Comparison of ENCODE assay signal across 26 cellular contexts in the genomic region with DNA sequence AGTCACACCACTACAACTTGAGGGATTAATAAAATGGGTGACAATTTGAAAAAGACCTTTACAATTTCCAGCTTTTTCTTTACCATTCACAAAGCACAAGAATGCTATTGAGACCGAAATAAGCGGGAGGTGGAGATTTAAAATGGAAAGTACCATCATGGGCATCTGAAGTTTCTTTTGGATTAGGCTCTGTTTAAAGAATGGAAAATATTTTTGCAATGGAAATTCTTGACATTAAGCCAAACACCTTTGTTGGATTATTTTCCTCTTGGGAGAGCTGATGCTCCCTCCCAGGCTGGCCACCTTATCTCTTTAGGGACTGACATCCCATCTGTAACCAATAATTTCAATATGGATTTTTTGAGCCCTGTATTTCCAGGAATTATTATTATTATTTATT.
"Had no signal": no experiment of that assay in that cellular context is flagged by ENCODE, and none has a peak within 500 bp of the region (broad histone marks: within the 10 kb centered on the region; RNA-seq: fewer than 3 reads in every experiment).

No MANE protein-coding gene starts in this region.

- H3K4me3 ChIP-seq: body of pancreas, cardiac muscle cell, gastrocnemius medialis, left ventricle myocardium inferior, neural progenitor cell, spleen, transverse colon had no signal

- H3K4me3 Mint-ChIP-seq: activated CD4-positive, alpha-beta T cell treated with anti-CD3 and anti-CD28 coated beads for 36 hours; activated naive CD8-positive, alpha-beta T cell treated with anti-CD3 and anti-CD28 coated beads for 36 hours; activated T-cell treated with anti-CD3 and anti-CD28 coated beads, Interleukin-2, amount 50 U/mL, for 4 hours; dendritic cell treated with granulocyte-macrophage colony-stimulating factor and Interleukin-4, amounts not matched to agents 40 ng/mL and 50 ng/mL, for 4 days; naive thymus-derived CD8-positive, alpha-beta T cell; neural progenitor cell; T-helper 2 cell treated with Interferon-gamma antibody and Interleukin-4, amounts not matched to agents 5 μg/mL and 100 μg/mL, for 36 hours; WTC11 had no signal

- H3K27ac Mint-ChIP-seq: activated naive CD8-positive, alpha-beta T cell treated with anti-CD3 and anti-CD28 coated beads for 36 hours; activated T-helper 2 cell treated with anti-CD3 and anti-CD28 coated beads, Interferon-gamma antibody, Interleukin-2, Interleukin-4, amounts not matched to agents 10 μg/mL and 5 μg/mL and 100 μg/mL, durations not matched to agents 14 hours and 24 hours and 36 hours; dendritic cell treated with granulocyte-macrophage colony-stimulating factor and Interleukin-4, amounts not matched to agents 40 ng/mL and 50 ng/mL, for 4 days; neural progenitor cell; T-helper 2 cell treated with Interferon-gamma antibody and Interleukin-4, amounts not matched to agents 5 μg/mL and 100 μg/mL, for 36 hours; WTC11 had no signal

- H3K27ac ChIP-seq: body of pancreas, cardiac muscle cell, gastrocnemius medialis, left ventricle myocardium inferior, neural progenitor cell, spleen had no signal

- H2AFZ ChIP-seq: neural progenitor cell had no signal

- H3K9me3 ChIP-seq: body of pancreas, gastrocnemius medialis, left ventricle myocardium inferior, spleen, transverse colon had no signal

- H3K36me3 Mint-ChIP-seq: activated naive CD8-positive, alpha-beta T cell treated with anti-CD3 and anti-CD28 coated beads for 36 hours; naive thymus-derived CD8-positive, alpha-beta T cell; neural progenitor cell; WTC11 had no signal

- H3K9me3 Mint-ChIP-seq: activated naive CD8-positive, alpha-beta T cell treated with anti-CD3 and anti-CD28 coated beads for 36 hours; activated T-cell treated with anti-CD3 and anti-CD28 coated beads, Interleukin-2, amount 50 U/mL, for 4 hours; activated T-helper 2 cell treated with anti-CD3 and anti-CD28 coated beads, Interferon-gamma antibody, Interleukin-2, Interleukin-4, amounts not matched to agents 10 μg/mL and 5 μg/mL and 100 μg/mL, durations not matched to agents 14 hours and 24 hours and 36 hours; naive thymus-derived CD8-positive, alpha-beta T cell; neural progenitor cell; T-helper 2 cell treated with Interferon-gamma antibody and Interleukin-4, amounts not matched to agents 5 μg/mL and 100 μg/mL, for 36 hours; WTC11 had no signal

- H3K36me3 ChIP-seq: cardiac muscle cell, gastrocnemius medialis, left ventricle myocardium inferior, neural progenitor cell, spleen, transverse colon had no signal

- H3K9ac ChIP-seq: neural progenitor cell had no signal

- H3K27me3 Mint-ChIP-seq: activated CD4-positive, alpha-beta T cell treated with anti-CD3 and anti-CD28 coated beads for 36 hours; activated naive CD8-positive, alpha-beta T cell treated with anti-CD3 and anti-CD28 coated beads for 36 hours; naive thymus-derived CD8-positive, alpha-beta T cell had no signal

- H3K27me3 ChIP-seq: body of pancreas, cardiac muscle cell, gastrocnemius medialis, neural progenitor cell, spleen, transverse colon had no signal

- H3K4me2 ChIP-seq: neural progenitor cell had no signal

- ATAC-seq: activated CD4-positive, alpha-beta T cell treated with anti-CD3 and anti-CD28 coated beads for 36 hours; activated T-cell treated with anti-CD3 and anti-CD28 coated beads, Interleukin-2, amount 50 U/mL, for 4 hours; body of pancreas; gastrocnemius medialis; naive thymus-derived CD8-positive, alpha-beta T cell; sciatic nerve; WTC11 had no signal

- H3K4me1 ChIP-seq: body of pancreas, gastrocnemius medialis, left ventricle myocardium inferior, neural progenitor cell, spleen had no signal

- FAIRE-seq: urothelium cell line had no signal

- DNase-seq: activated CD4-positive, alpha-beta T cell treated with anti-CD3 and anti-CD28 coated beads for 36 hours; activated CD4-positive, alpha-beta T cell treated with anti-CD3 and anti-CD28 coated beads, Interleukin-2, amount 50 U/mL, for 4 hours; activated CD8-positive, alpha-beta memory T cell treated with anti-CD3 and anti-CD28 coated beads for 24 hours; activated CD8-positive, alpha-beta memory T cell treated with anti-CD3 and anti-CD28 coated beads, Interleukin-2, amount 50 U/mL, for 48 hours; activated naive CD4-positive, alpha-beta T cell; activated naive CD8-positive, alpha-beta T cell treated with anti-CD3 and anti-CD28 coated beads for 36 hours; activated T-cell treated with anti-CD3 and anti-CD28 coated beads, Interleukin-2, amount 50 U/mL, for 4 hours; body of pancreas; effector CD8-positive, alpha-beta T cell; gastrocnemius medialis; head of caudate nucleus; hypothalamus; left ventricle myocardium inferior; naive thymus-derived CD8-positive, alpha-beta T cell; spleen; stimulated activated CD4-positive, alpha-beta T cell treated with anti-CD3 and anti-CD28 coated beads, Interleukin-4, amount 100 ng/mL, for 24 hours; stimulated activated naive CD4-positive, alpha-beta T cell treated with Interleukin-2 at 50 U/mL for 16 hours; transverse colon had no signal
